Comparison of ENCODE assay signal across 7 cellular contexts in genomic region chr2:120222186-120223033, GRCh38. TPM values are rescaled to one million over a fixed set of nuclear protein-coding genes. Genes with fewer than 3 reads are reported as not detected.
A peak's percentile ranks its signal among the peaks of the same experiment; 100 is the strongest.
DNase-seq lines count a peak whose midpoint lies in the region; ATAC-seq, FAIRE-seq and TF ChIP-seq lines count a peak whose summit lies in the region.

No MANE protein-coding gene starts in this region.

- peak overlapping the region; percentile 75 for H3K4me3 Mint-ChIP-seq in activated naive CD8-positive, alpha-beta T cell treated with anti-CD3 and anti-CD28 coated beads, Interleukin-2, amount 10 ng/mL, durations not matched to agents 7 days and 5 days

- peaks cover 9% of the 10 kb centered on the region; the same call in 1 of the 2 replicates for H3K4me1 ChIP-seq in HUES48 (ENCODE audit: control insufficient read depth, insufficient read depth, low read length)
- peaks cover 10 to 18% of the 10 kb centered on the region in 2 donors for H3K4me1 ChIP-seq in kidney (ENCODE audit: control insufficient read depth in 1 of 2, insufficient read depth in 1 of 2, low read depth in 1 of 2, low read length in 2 of 2)
- peaks cover 28% of the 10 kb centered on the region for H3K4me1 ChIP-seq in stomach smooth muscle (ENCODE audit: control insufficient read depth, insufficient read depth, low read length)

- no peak for FAIRE-seq in kidney (lab: Jason Lieb, UNC)

- DNase-seq in activated naive CD8-positive, alpha-beta T cell treated with anti-CD3 and anti-CD28 coated beads, Interleukin-2, amount 10 ng/mL, durations not matched to agents 7 days and 5 days: no peak
- DNase-seq in kidney: peak; percentile 76
- DNase-seq in AG20443 (ENCODE audit: low spot score): no peak
- no peak for DNase-seq in WERI-Rb-1

- peaks cover 46% of the 10 kb centered on the region for H3K36me3 Mint-ChIP-seq in activated naive CD8-positive, alpha-beta T cell treated with anti-CD3 and anti-CD28 coated beads, Interleukin-2, amount 10 ng/mL, durations not matched to agents 7 days and 5 days

- ATAC-seq in activated naive CD8-positive, alpha-beta T cell treated with anti-CD3 and anti-CD28 coated beads, Interleukin-2, amount 10 ng/mL, durations not matched to agents 7 days and 5 days (ENCODE audit: low read depth): no peak
- ATAC-seq in GM21717 (IDR thresholded peaks at IDR 0.05; ENCODE audit: unreplicated experiment): no peak

- H3K9ac ChIP-seq in HUES48 (ENCODE audit: low read depth, low read length) (peak overlapping the region; percentile 89), kidney (ENCODE audit: low read length in 2 of 2) (peak overlapping the region in 1 of 2 donors; percentile 34), stomach smooth muscle (ENCODE audit: low read length in 2 of 2) (peak overlapping the region in 1 of 2 donors; percentile 88)

- H3K36me3 ChIP-seq in HUES48 (ENCODE audit: control insufficient read depth, insufficient read depth, low read length) (no peaks in the 10 kb centered on the region; the same call in 1 of the 2 replicates), kidney (ENCODE audit: control insufficient read depth in 1 of 2, insufficient read depth in 2 of 2, low read length in 2 of 2) (no peaks in the 10 kb centered on the region), stomach smooth muscle (ENCODE audit: control insufficient read depth in 2 of 2, insufficient read depth in 2 of 2, low read length in 2 of 2) (peaks cover 9 to 15% of the 10 kb centered on the region in 2 donors), WERI-Rb-1 (peaks cover 4% of the 10 kb centered on the region; the same call in 1 of the 2 replicates)

- H3K4me3 ChIP-seq in HUES48 (ENCODE audit: low read depth, low read length): peak overlapping the region; percentile 75
- H3K4me3 ChIP-seq in kidney (ENCODE audit: low read length in 2 of 2): peak overlapping the region; percentile 52 to 77
- H3K4me3 ChIP-seq in stomach smooth muscle (ENCODE audit: low read length in 2 of 2): peak overlapping the region; percentile 62 to 84
- no peak overlapping the region for H3K4me3 ChIP-seq in WERI-Rb-1 (ENCODE audit: low read depth, low read length)

- H3K27me3 Mint-ChIP-seq in activated naive CD8-positive, alpha-beta T cell treated with anti-CD3 and anti-CD28 coated beads, Interleukin-2, amount 10 ng/mL, durations not matched to agents 7 days and 5 days: no peaks in the 10 kb centered on the region

- intact Hi-C loops in kidney (cut with DNase I): no loop called here

- peak overlapping the region; percentile 82 for H3K27ac Mint-ChIP-seq in activated naive CD8-positive, alpha-beta T cell treated with anti-CD3 and anti-CD28 coated beads, Interleukin-2, amount 10 ng/mL, durations not matched to agents 7 days and 5 days

- peaks cover 4% of the 10 kb centered on the region for H3K9me3 Mint-ChIP-seq in activated naive CD8-positive, alpha-beta T cell treated with anti-CD3 and anti-CD28 coated beads, Interleukin-2, amount 10 ng/mL, durations not matched to agents 7 days and 5 days

- H3K4me1 Mint-ChIP-seq in activated naive CD8-positive, alpha-beta T cell treated with anti-CD3 and anti-CD28 coated beads, Interleukin-2, amount 10 ng/mL, durations not matched to agents 7 days and 5 days: peaks cover 51% of the 10 kb centered on the region

- POLR2A ChIA-PET in activated naive CD8-positive, alpha-beta T cell treated with anti-CD3 and anti-CD28 coated beads, Interleukin-2, amount 10 ng/mL, durations not matched to agents 7 days and 5 days (lab: Charles Lee): interaction anchor here (0.7 to 3.2 kb wide), 10 partner anchors 8 to 91 kb away, joined by 3 to 35 read pairs (median 5); no protein-coding TSS in a partner anchor

- H3K27ac ChIP-seq in HUES48 (ENCODE audit: low read depth, low read length) (no peak overlapping the region), kidney (ENCODE audit: low read depth in 2 of 2, low read length in 2 of 2) (peak overlapping the region; percentile 94 to 97), stomach smooth muscle (ENCODE audit: low read length) (peak overlapping the region; percentile 88), WERI-Rb-1 (no peak overlapping the region)

- H3K27me3 ChIP-seq in HUES48 (ENCODE audit: control insufficient read depth, insufficient read depth, low read length) (peaks cover 45% of the 10 kb centered on the region), stomach smooth muscle (ENCODE audit: control insufficient read depth in 1 of 2, insufficient read depth in 2 of 2, low read length in 2 of 2) (no peaks in the 10 kb centered on the region), WERI-Rb-1 (ENCODE audit: insufficient read depth, low read depth, severe bottlenecking) (no peaks in the 10 kb centered on the region)

- no peak for TF ChIP-seq CTCF in kidney (IDR thresholded peaks at IDR 0.05; ENCODE audit: borderline replicate concordance, extremely low read depth, insufficient read depth)
- no peak for TF ChIP-seq CTCF in WERI-Rb-1 (IDR thresholded peaks at IDR 0.05; ENCODE audit: low read depth, low read length)

- H3K9me3 ChIP-seq in HUES48 (ENCODE audit: control insufficient read depth, insufficient read depth, low read length) (no peaks in the 10 kb centered on the region; the same call in 1 of the 2 replicates), kidney (ENCODE audit: control insufficient read depth in 1 of 2, low read length in 2 of 2) (no peaks in the 10 kb centered on the region), stomach smooth muscle (ENCODE audit: control insufficient read depth in 2 of 2, low read length in 2 of 2) (peaks cover 0 to 8% of the 10 kb centered on the region in 2 donors), WERI-Rb-1 (ENCODE audit: severe bottlenecking) (peaks cover 4% of the 10 kb centered on the region)

RNA-seq across cellular contexts. Expression of gene TMEM185B, which starts 0.8 kb away (rescaled TPM):
- 10 to 100 TPM; 23.4 to 26.2 TPM for total RNA-seq in activated naive CD8-positive, alpha-beta T cell treated with anti-CD3 and anti-CD28 coated beads, Interleukin-2, amount 10 ng/mL, durations not matched to agents 7 days and 5 days
- 28.1 TPM for total RNA-seq in kidney
- 8.0 TPM for polyA plus RNA-seq in kidney (ENCODE audit: insufficient read depth, low read depth, low replicate concordance)

RNA-seq across cellular contexts. Expression of gene RALB, which starts 30.2 kb away (rescaled TPM):
- 10 to 100 TPM; 45.7 to 50.4 TPM for total RNA-seq in activated naive CD8-positive, alpha-beta T cell treated with anti-CD3 and anti-CD28 coated beads, Interleukin-2, amount 10 ng/mL, durations not matched to agents 7 days and 5 days
- 64.5 TPM for total RNA-seq in kidney
- polyA plus RNA-seq in kidney (ENCODE audit: insufficient read depth, low read depth, low replicate concordance): 58.5 TPM

Comparison
In these comparisons a context has a peak if more than half of its experiments do, and no peak if none do; other contexts are left out.
1. H3K27ac ChIP-seq: peak in kidney (2 of 2) and stomach smooth muscle (single experiment); none in HUES48 (single experiment) and WERI-Rb-1 (single experiment).